Comparison of ENCODE assay signal across 1 cellular context in the genomic region with DNA sequence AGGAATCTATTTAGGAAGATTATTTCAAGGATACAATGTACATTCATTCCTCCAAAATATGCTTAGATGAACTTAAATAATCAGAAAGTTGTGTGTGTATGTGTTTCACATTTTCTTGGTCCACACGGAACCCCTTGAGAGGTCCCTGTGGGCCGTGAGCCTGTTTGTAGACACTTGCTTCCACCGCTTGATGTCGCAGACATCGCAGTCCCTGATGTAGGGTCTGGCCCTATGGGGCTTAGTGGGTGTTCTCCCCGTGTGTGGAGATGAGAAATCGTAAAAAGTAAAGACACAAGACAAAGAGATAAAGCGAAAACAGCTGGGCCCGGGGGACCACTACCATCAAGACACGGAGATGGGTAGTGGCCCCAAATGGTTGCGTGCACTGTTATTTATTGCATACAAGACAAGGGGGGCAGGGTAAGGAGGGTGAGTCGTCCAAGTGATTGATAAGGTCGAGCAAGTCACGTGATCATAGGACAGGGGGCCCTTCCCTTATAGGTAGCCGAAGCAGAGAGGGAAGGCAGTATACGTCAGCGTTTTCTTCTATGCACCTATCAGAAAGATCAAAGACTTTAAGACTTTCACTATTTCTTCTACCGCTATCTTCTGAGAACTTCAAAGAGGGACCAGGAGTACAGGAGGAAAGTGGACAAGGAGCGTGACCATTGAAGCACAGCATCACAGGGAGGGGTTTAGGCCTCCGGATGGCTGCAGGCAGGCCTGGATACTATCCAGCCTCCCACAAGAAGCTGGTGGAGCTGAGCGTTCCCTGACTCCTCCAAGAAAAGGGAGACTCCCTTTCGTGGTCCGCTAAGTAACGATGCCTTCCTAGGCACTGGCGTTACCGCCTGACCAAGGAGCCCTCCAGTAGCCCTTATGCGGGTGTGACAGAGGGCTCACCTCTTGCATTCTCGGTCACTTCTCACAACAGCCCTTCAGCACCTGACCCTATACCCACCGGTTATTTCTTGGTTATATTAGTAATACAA.
TF ChIP-seq lines count a peak whose summit lies in the region.

No MANE protein-coding gene starts in this region.

TF ChIP-seq in K562, 482 proteins besides CTCF, POLR2A, EP300 and RAD21 (continues in another document):
- TF ChIP-seq ARID1B (IDR thresholded peaks at IDR 0.05): peak; percentile 34; the same call in 1 of the 2 replicates
- TF ChIP-seq CCNT2 (IDR thresholded peaks at IDR 0.05; ENCODE audit: borderline replicate concordance, extremely low read depth, insufficient read length, low read depth, low read length): no peak
- TF ChIP-seq, protein P1, sequence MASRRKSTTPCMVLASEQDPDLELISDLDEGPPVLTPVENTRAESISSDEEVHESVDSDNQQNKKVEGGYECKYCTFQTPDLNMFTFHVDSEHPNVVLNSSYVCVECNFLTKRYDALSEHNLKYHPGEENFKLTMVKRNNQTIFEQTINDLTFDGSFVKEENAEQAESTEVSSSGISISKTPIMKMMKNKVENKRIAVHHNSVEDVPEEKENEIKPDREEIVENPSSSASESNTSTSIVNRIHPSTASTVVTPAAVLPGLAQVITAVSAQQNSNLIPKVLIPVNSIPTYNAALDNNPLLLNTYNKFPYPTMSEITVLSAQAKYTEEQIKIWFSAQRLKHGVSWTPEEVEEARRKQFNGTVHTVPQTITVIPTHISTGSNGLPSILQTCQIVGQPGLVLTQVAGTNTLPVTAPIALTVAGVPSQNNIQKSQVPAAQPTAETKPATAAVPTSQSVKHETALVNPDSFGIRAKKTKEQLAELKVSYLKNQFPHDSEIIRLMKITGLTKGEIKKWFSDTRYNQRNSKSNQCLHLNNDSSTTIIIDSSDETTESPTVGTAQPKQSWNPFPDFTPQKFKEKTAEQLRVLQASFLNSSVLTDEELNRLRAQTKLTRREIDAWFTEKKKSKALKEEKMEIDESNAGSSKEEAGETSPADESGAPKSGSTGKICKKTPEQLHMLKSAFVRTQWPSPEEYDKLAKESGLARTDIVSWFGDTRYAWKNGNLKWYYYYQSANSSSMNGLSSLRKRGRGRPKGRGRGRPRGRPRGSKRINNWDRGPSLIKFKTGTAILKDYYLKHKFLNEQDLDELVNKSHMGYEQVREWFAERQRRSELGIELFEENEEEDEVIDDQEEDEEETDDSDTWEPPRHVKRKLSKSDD (conservative IDR thresholded peaks at IDR 0.05; ENCODE audit: low read length): no peak
- no peak for TF ChIP-seq EWSR1 (IDR thresholded peaks at IDR 0.05; ENCODE audit: borderline replicate concordance, low read depth, partially characterized antibody)
- TF ChIP-seq ZC3H8 (IDR thresholded peaks at IDR 0.05): no peak
- TF ChIP-seq MTF1 (CRISPR knock-in tag; IDR thresholded peaks at IDR 0.05; ENCODE audit: borderline replicate concordance): no peak
- TF ChIP-seq, protein P2, sequence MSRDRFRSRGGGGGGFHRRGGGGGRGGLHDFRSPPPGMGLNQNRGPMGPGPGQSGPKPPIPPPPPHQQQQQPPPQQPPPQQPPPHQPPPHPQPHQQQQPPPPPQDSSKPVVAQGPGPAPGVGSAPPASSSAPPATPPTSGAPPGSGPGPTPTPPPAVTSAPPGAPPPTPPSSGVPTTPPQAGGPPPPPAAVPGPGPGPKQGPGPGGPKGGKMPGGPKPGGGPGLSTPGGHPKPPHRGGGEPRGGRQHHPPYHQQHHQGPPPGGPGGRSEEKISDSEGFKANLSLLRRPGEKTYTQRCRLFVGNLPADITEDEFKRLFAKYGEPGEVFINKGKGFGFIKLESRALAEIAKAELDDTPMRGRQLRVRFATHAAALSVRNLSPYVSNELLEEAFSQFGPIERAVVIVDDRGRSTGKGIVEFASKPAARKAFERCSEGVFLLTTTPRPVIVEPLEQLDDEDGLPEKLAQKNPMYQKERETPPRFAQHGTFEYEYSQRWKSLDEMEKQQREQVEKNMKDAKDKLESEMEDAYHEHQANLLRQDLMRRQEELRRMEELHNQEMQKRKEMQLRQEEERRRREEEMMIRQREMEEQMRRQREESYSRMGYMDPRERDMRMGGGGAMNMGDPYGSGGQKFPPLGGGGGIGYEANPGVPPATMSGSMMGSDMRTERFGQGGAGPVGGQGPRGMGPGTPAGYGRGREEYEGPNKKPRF (IDR thresholded peaks at IDR 0.05; ENCODE audit: low read depth, low read length): no peak
- TF ChIP-seq, protein P3, sequence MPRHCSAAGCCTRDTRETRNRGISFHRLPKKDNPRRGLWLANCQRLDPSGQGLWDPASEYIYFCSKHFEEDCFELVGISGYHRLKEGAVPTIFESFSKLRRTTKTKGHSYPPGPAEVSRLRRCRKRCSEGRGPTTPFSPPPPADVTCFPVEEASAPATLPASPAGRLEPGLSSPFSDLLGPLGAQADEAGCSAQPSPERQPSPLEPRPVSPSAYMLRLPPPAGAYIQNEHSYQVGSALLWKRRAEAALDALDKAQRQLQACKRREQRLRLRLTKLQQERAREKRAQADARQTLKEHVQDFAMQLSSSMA (CRISPR knock-in tag; IDR thresholded peaks at IDR 0.05): no peak
- TF ChIP-seq OTX1 (CRISPR knock-in tag; IDR thresholded peaks at IDR 0.05): no peak
- TF ChIP-seq ZFP30 (CRISPR knock-in tag; IDR thresholded peaks at IDR 0.05; ENCODE audit: borderline replicate concordance): no peak
- TF ChIP-seq, protein P4, sequence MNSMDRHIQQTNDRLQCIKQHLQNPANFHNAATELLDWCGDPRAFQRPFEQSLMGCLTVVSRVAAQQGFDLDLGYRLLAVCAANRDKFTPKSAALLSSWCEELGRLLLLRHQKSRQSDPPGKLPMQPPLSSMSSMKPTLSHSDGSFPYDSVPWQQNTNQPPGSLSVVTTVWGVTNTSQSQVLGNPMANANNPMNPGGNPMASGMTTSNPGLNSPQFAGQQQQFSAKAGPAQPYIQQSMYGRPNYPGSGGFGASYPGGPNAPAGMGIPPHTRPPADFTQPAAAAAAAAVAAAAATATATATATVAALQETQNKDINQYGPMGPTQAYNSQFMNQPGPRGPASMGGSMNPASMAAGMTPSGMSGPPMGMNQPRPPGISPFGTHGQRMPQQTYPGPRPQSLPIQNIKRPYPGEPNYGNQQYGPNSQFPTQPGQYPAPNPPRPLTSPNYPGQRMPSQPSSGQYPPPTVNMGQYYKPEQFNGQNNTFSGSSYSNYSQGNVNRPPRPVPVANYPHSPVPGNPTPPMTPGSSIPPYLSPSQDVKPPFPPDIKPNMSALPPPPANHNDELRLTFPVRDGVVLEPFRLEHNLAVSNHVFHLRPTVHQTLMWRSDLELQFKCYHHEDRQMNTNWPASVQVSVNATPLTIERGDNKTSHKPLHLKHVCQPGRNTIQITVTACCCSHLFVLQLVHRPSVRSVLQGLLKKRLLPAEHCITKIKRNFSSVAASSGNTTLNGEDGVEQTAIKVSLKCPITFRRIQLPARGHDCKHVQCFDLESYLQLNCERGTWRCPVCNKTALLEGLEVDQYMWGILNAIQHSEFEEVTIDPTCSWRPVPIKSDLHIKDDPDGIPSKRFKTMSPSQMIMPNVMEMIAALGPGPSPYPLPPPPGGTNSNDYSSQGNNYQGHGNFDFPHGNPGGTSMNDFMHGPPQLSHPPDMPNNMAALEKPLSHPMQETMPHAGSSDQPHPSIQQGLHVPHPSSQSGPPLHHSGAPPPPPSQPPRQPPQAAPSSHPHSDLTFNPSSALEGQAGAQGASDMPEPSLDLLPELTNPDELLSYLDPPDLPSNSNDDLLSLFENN (IDR thresholded peaks at IDR 0.05; ENCODE audit: low read depth in 2 of 2, low read length in 2 of 2): no peak
- no peak for TF ChIP-seq ZNF408 (CRISPR knock-in tag; IDR thresholded peaks at IDR 0.05; ENCODE audit: low read depth)
- TF ChIP-seq NR2C1 (IDR thresholded peaks at IDR 0.05): 0 out of 2 replicates have a peak, but pooled peaks have one; percentile 15
- no peak; the same call in 1 of the 2 replicates for TF ChIP-seq NR2C1 (tag; IDR thresholded peaks at IDR 0.05)
- TF ChIP-seq, protein P5, sequence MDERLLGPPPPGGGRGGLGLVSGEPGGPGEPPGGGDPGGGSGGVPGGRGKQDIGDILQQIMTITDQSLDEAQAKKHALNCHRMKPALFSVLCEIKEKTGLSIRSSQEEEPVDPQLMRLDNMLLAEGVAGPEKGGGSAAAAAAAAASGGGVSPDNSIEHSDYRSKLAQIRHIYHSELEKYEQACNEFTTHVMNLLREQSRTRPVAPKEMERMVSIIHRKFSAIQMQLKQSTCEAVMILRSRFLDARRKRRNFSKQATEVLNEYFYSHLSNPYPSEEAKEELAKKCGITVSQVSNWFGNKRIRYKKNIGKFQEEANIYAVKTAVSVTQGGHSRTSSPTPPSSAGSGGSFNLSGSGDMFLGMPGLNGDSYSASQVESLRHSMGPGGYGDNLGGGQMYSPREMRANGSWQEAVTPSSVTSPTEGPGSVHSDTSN (CRISPR knock-in tag; IDR thresholded peaks at IDR 0.05; ENCODE audit: low read depth): no peak
- TF ChIP-seq, protein P5 (tag; conservative IDR thresholded peaks at IDR 0.05; ENCODE audit: low read depth): peak; percentile 71
- TF ChIP-seq, protein P6, sequence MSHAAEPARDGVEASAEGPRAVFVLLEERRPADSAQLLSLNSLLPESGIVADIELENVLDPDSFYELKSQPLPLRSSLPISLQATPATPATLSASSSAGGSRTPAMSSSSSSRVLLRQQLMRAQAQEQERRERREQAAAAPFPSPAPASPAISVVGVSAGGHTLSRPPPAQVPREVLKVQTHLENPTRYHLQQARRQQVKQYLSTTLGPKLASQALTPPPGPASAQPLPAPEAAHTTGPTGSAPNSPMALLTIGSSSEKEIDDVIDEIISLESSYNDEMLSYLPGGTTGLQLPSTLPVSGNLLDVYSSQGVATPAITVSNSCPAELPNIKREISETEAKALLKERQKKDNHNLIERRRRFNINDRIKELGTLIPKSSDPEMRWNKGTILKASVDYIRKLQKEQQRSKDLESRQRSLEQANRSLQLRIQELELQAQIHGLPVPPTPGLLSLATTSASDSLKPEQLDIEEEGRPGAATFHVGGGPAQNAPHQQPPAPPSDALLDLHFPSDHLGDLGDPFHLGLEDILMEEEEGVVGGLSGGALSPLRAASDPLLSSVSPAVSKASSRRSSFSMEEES (CRISPR knock-in tag; IDR thresholded peaks at IDR 0.05): peak; percentile 98
- TF ChIP-seq, protein P7, sequence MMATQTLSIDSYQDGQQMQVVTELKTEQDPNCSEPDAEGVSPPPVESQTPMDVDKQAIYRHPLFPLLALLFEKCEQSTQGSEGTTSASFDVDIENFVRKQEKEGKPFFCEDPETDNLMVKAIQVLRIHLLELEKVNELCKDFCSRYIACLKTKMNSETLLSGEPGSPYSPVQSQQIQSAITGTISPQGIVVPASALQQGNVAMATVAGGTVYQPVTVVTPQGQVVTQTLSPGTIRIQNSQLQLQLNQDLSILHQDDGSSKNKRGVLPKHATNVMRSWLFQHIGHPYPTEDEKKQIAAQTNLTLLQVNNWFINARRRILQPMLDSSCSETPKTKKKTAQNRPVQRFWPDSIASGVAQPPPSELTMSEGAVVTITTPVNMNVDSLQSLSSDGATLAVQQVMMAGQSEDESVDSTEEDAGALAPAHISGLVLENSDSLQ (IDR thresholded peaks at IDR 0.05): peak; percentile 66
- TF ChIP-seq GABPB2 (CRISPR knock-in tag; conservative IDR thresholded peaks at IDR 0.05): no peak
- no peak for TF ChIP-seq RBM25 (IDR thresholded peaks at IDR 0.05; ENCODE audit: low read depth, low read length, severe bottlenecking)
- peak; percentile 37 for TF ChIP-seq DACH1 (IDR thresholded peaks at IDR 0.05; ENCODE audit: partially characterized antibody)
- 0 out of 2 replicates have a peak, but pooled peaks have one; percentile 18 for TF ChIP-seq CTBP1 (IDR thresholded peaks at IDR 0.05; ENCODE audit: borderline replicate concordance)
- TF ChIP-seq SOX6 (IDR thresholded peaks at IDR 0.05): no peak
- TF ChIP-seq ZNF766 (CRISPR knock-in tag; conservative IDR thresholded peaks at IDR 0.05): no peak
- TF ChIP-seq SRSF3 (IDR thresholded peaks at IDR 0.05; ENCODE audit: insufficient read depth, low read length): no peak
- no peak for TF ChIP-seq ZBTB17 (CRISPR knock-in tag; IDR thresholded peaks at IDR 0.05)
- no peak for TF ChIP-seq GTF2F1 (IDR thresholded peaks at IDR 0.05; ENCODE audit: low read depth, low read length)
- TF ChIP-seq, protein P8, sequence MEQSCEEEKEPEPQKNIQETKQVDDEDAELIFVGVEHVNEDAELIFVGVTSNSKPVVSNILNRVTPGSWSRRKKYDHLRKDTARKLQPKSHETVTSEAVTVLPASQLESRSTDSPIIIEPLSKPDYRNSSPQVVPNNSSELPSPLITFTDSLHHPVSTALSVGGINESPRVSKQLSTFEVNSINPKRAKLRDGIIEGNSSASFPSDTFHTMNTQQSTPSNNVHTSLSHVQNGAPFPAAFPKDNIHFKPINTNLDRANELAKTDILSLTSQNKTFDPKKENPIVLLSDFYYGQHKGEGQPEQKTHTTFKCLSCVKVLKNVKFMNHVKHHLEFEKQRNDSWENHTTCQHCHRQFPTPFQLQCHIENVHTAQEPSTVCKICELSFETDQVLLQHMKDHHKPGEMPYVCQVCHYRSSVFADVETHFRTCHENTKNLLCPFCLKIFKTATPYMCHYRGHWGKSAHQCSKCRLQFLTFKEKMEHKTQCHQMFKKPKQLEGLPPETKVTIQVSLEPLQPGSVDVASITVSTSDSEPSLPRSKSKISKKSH (CRISPR knock-in tag; IDR thresholded peaks at IDR 0.05): no peak
- TF ChIP-seq, protein P9, sequence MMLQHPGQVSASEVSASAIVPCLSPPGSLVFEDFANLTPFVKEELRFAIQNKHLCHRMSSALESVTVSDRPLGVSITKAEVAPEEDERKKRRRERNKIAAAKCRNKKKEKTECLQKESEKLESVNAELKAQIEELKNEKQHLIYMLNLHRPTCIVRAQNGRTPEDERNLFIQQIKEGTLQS (IDR thresholded peaks at IDR 0.05): no peak
- TF ChIP-seq, protein P9 (CRISPR knock-in tag; conservative IDR thresholded peaks at IDR 0.05): no peak
- TF ChIP-seq ZNF561 (CRISPR knock-in tag; conservative IDR thresholded peaks at IDR 0.05): no peak
- TF ChIP-seq, protein P10, sequence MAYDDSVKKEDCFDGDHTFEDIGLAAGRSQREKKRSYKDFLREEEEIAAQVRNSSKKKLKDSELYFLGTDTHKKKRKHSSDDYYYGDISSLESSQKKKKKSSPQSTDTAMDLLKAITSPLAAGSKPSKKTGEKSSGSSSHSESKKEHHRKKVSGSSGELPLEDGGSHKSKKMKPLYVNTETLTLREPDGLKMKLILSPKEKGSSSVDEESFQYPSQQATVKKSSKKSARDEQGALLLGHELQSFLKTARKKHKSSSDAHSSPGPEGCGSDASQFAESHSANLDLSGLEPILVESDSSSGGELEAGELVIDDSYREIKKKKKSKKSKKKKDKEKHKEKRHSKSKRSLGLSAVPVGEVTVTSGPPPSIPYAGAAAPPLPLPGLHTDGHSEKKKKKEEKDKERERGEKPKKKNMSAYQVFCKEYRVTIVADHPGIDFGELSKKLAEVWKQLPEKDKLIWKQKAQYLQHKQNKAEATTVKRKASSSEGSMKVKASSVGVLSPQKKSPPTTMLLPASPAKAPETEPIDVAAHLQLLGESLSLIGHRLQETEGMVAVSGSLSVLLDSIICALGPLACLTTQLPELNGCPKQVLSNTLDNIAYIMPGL (CRISPR knock-in tag; IDR thresholded peaks at IDR 0.05): no peak
- TF ChIP-seq YY1 (IDR thresholded peaks at IDR 0.05; ENCODE audit: borderline replicate concordance in 1 of 3, control insufficient read depth in 1 of 3, extremely low read depth in 1 of 3, insufficient read depth in 3 of 3, insufficient read length in 1 of 3, insufficient replicate concordance in 2 of 3, low read depth in 1 of 3, low read length in 2 of 3): no peak
